Comparison of ENCODE assay signal across 20 cellular contexts in the genomic region with DNA sequence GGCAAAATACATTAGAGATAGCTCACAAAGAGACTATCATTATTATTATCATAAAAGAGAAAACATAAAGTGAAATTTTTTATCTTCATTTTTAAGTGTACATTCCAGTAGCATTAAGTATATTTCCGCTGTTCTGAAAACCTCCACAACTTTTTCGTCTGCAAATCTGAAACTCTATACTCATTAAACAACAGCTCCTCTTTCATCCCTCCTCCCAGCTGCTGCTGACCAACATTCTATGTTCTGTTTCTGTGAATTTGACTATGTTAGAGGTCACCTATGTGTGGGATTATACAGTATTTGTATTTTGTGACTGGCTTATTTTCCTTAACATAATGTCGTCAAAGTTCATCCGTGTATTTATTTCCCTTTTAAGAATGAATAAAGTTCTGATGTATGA.
"Had no signal": no experiment of that assay in that cellular context is flagged by ENCODE, and none has a peak within 500 bp of the region (broad histone marks: within the 10 kb centered on the region; RNA-seq: fewer than 3 reads in every experiment).

No MANE protein-coding gene starts in this region.

- H3K4me1 ChIP-seq: Peyer's patch had no signal

- ATAC-seq: Right ventricle myocardium inferior, SK-N-SH treated with all-trans-retinoic acid at 6 μM for 48 hours had no signal

- DNase-seq: Karpas-422, KBM-7, MG63, NCI-H1092 treated with DMSO at 0.1 percent for 48 hours, NCI-H1436, NCI-H187, NCI-H2029, NCI-H2081 treated with DMSO at 0.1 percent for 48 hours, NCI-H2227 treated with DMSO at 0.1 percent for 48 hours, NCI-H524, NCI-H526 treated with DMSO at 0.1 percent for 48 hours, NCI-H748 treated with DMSO at 0.1 percent for 48 hours, PC-9, Peyer's patch, SHP77 treated with DMSO at 0.1 percent for 48 hours, T-helper 1 cell had no signal

- H3K4me3 ChIP-seq: MG63, PC-9, Peyer's patch, SJCRH30 had no signal

- H3K27me3 ChIP-seq: MG63, Peyer's patch, SJCRH30 had no signal

- H3K36me3 ChIP-seq: MG63, Peyer's patch, SJCRH30 had no signal

- H3K27ac ChIP-seq: HL-60, PC-9, Peyer's patch, SJCRH30 had no signal

- H3K4me2 ChIP-seq: PC-9 had no signal

- H2AFZ ChIP-seq: PC-9 had no signal

- H3K9me3 ChIP-seq: MG63, SJCRH30 had no signal
